Comparison of ENCODE assay signal across 8 cellular contexts in genomic region chr11:70399681-70400112, GRCh38. TPM values are rescaled to one million over a fixed set of nuclear protein-coding genes. Genes with fewer than 3 reads are reported as not detected.
DNase-seq lines count a peak whose midpoint lies in the region; ATAC-seq and TF ChIP-seq lines count a peak whose summit lies in the region.

No MANE protein-coding gene starts in this region.

- H3K9me3 ChIP-seq in SU-DHL-6 (ENCODE audit: insufficient read depth, low read length) (no peaks in the 10 kb centered on the region; the same call in 1 of the 2 replicates), esophagus squamous epithelium (no peaks in the 10 kb centered on the region)

- ATAC-seq in GM23338 = peak; percentile 18
- ATAC-seq in HG03521 (IDR thresholded peaks at IDR 0.05; ENCODE audit: unreplicated experiment) = no peak
- ATAC-seq in activated CD8-positive, alpha-beta memory T cell treated with anti-CD3 and anti-CD28 coated beads, Interleukin-2, amount 10 ng/mL, durations not matched to agents 7 days and 5 days = no peak

- H3K9me2 ChIP-seq in GM23338 (ENCODE audit: insufficient read depth) (no peaks in the 10 kb centered on the region), SU-DHL-6 (replicated peaks; ENCODE audit: insufficient read depth, low read length) (no peaks in the 10 kb centered on the region)

- H3K27ac ChIP-seq in GM23338 (ENCODE audit: low read depth) = peak overlapping the region; percentile 74
- peak overlapping the region; percentile 77 for H3K27ac ChIP-seq in SU-DHL-6 (ENCODE audit: low read depth, low read length)
- peak overlapping the region; percentile 92 to 98 (median 96) for H3K27ac ChIP-seq in esophagus squamous epithelium

- peaks cover 24% of the 10 kb centered on the region for H3K36me3 Mint-ChIP-seq in GM23338 (ENCODE audit: low read depth)
- H3K36me3 Mint-ChIP-seq in activated CD8-positive, alpha-beta memory T cell treated with anti-CD3 and anti-CD28 coated beads, Interleukin-2, amount 10 ng/mL, durations not matched to agents 7 days and 5 days = peaks cover 2% of the 10 kb centered on the region

- no peaks in the 10 kb centered on the region for H3K9me3 Mint-ChIP-seq in GM23338
- H3K9me3 Mint-ChIP-seq in activated CD8-positive, alpha-beta memory T cell treated with anti-CD3 and anti-CD28 coated beads, Interleukin-2, amount 10 ng/mL, durations not matched to agents 7 days and 5 days (ENCODE audit: low read depth) = no peaks in the 10 kb centered on the region

- in situ Hi-C loops in GM13977 (cut with MboI; ENCODE audit: low pct_unique_long_range_greater_than_20kb, low sequenced_read_pairs, unreplicated experiment) = no loop called here

- no peak for TF ChIP-seq CTCF in GM23338 (conservative IDR thresholded peaks at IDR 0.05; ENCODE audit: low read depth in 2 of 2)
- no peak for TF ChIP-seq CTCF in SU-DHL-6 (IDR thresholded peaks at IDR 0.05; ENCODE audit: insufficient read depth, low read length, poor library complexity, severe bottlenecking)
- peak in 1 of 6 experiments; percentile 6 for TF ChIP-seq CTCF in esophagus squamous epithelium (IDR thresholded peaks at IDR 0.05)
- no peak for TF ChIP-seq CTCF in GM13977 (IDR thresholded peaks at IDR 0.05; ENCODE audit: extremely low read depth, insufficient read depth, missing control alignments)

- DNase-seq in GM23338 (ENCODE audit: low spot score) = peak; percentile 76
- no peak for DNase-seq in esophagus squamous epithelium (lab: John Stamatoyannopoulos, UW)
- DNase-seq in mucosa of gallbladder (ENCODE audit: low spot score) = peak; percentile 89
- DNase-seq in ureter (ENCODE audit: low spot score) = peak; percentile 87
- DNase-seq in GM13977 (ENCODE audit: low spot score) = no peak
- no peak for DNase-seq in activated CD8-positive, alpha-beta memory T cell treated with anti-CD3 and anti-CD28 coated beads, Interleukin-2, amount 10 ng/mL, durations not matched to agents 7 days and 5 days

- CTCF ChIA-PET in activated CD8-positive, alpha-beta memory T cell treated with anti-CD3 and anti-CD28 coated beads, Interleukin-2, amount 10 ng/mL, durations not matched to agents 7 days and 5 days (lab: Charles Lee) = interaction anchor here (1.2 kb wide), 1 partner anchor 37 kb away, joined by 3 read pairs; no protein-coding TSS in a partner anchor

- H3F3A ChIP-seq in GM23338 (replicated peaks; ENCODE audit: low read depth) (no peaks in the 10 kb centered on the region; the same call in 1 of the 2 replicates), SU-DHL-6 (ENCODE audit: insufficient read depth) (peaks cover 24% of the 10 kb centered on the region)

- intact Hi-C loops in esophagus squamous epithelium (cut with DNase I) = no loop called here

- H3K36me3 ChIP-seq in GM23338 (ENCODE audit: insufficient read depth) (no peaks in the 10 kb centered on the region), SU-DHL-6 (ENCODE audit: low read length) (peaks cover 4% of the 10 kb centered on the region; the same call in 1 of the 2 replicates), esophagus squamous epithelium (peaks cover 0 to 3% (median 0%) of the 10 kb centered on the region in 3 donors)

- peaks cover 12% of the 10 kb centered on the region for H3K27me3 Mint-ChIP-seq in GM23338 (ENCODE audit: insufficient read depth, low read depth, poor library complexity)
- peaks cover 72% of the 10 kb centered on the region for H3K27me3 Mint-ChIP-seq in activated CD8-positive, alpha-beta memory T cell treated with anti-CD3 and anti-CD28 coated beads, Interleukin-2, amount 10 ng/mL, durations not matched to agents 7 days and 5 days

- H3K79me2 ChIP-seq in GM23338 (replicated peaks; ENCODE audit: insufficient read depth) = peaks cover 95% of the 10 kb centered on the region
- H3K79me2 ChIP-seq in SU-DHL-6 (ENCODE audit: insufficient read depth, low read length) = peaks cover 23% of the 10 kb centered on the region

- TF ChIP-seq POLR2A in esophagus squamous epithelium (IDR thresholded peaks at IDR 0.05) = peak in 1 of 4 donors; percentile 32

- H3K4me3 ChIP-seq in GM23338 (peak overlapping the region; percentile 99), SU-DHL-6 (ENCODE audit: insufficient read depth, low read length, poor library complexity, severe bottlenecking) (peak overlapping the region; percentile 25), esophagus squamous epithelium (peak overlapping the region; percentile 74 to 99 (median 87))

- H2AFZ ChIP-seq in GM23338 = no peak overlapping the region
- H2AFZ ChIP-seq in SU-DHL-6 (ENCODE audit: low read depth, low read length, severe bottlenecking) = no peak overlapping the region

- WGBS in esophagus squamous epithelium, 2 donors = 3 to 7% methylated on average over 5 of the region's 16 CpGs

- H3K4me1 ChIP-seq in GM23338 (ENCODE audit: insufficient read depth) = peaks cover 25% of the 10 kb centered on the region
- peaks cover 29 to 61% (median 32%) of the 10 kb centered on the region in 3 donors for H3K4me1 ChIP-seq in esophagus squamous epithelium

- no peak overlapping the region for H3K27ac Mint-ChIP-seq in GM23338
- H3K27ac Mint-ChIP-seq in activated CD8-positive, alpha-beta memory T cell treated with anti-CD3 and anti-CD28 coated beads, Interleukin-2, amount 10 ng/mL, durations not matched to agents 7 days and 5 days = no peak overlapping the region

- H4K20me1 ChIP-seq in GM23338 (replicated peaks; ENCODE audit: insufficient read depth) (peaks cover 45% of the 10 kb centered on the region), SU-DHL-6 (ENCODE audit: low read depth, low read length) (no peaks in the 10 kb centered on the region)

- H3K4me3 Mint-ChIP-seq in GM23338 = peak overlapping the region; percentile 97
- H3K4me3 Mint-ChIP-seq in activated CD8-positive, alpha-beta memory T cell treated with anti-CD3 and anti-CD28 coated beads, Interleukin-2, amount 10 ng/mL, durations not matched to agents 7 days and 5 days = no peak overlapping the region

- peak overlapping the region; percentile 100 for H3K4me2 ChIP-seq in GM23338
- H3K4me2 ChIP-seq in SU-DHL-6 (ENCODE audit: low read depth, low read length, poor library complexity, severe bottlenecking) = peak overlapping the region; percentile 63

- peak overlapping the region; percentile 70; the same call in 1 of the 2 replicates for H3K9ac ChIP-seq in SU-DHL-6 (ENCODE audit: low read length)

- H3K27me3 ChIP-seq in GM23338 (ENCODE audit: insufficient read depth) (no peaks in the 10 kb centered on the region), SU-DHL-6 (ENCODE audit: low read length) (no peaks in the 10 kb centered on the region), esophagus squamous epithelium (peaks cover 0 to under 1% (median 0%) of the 10 kb centered on the region in 4 donors)

- H3K4me1 Mint-ChIP-seq in GM23338 = peaks cover 25% of the 10 kb centered on the region
- peaks cover 24% of the 10 kb centered on the region for H3K4me1 Mint-ChIP-seq in activated CD8-positive, alpha-beta memory T cell treated with anti-CD3 and anti-CD28 coated beads, Interleukin-2, amount 10 ng/mL, durations not matched to agents 7 days and 5 days

TF ChIP-seq in GM23338, 12 proteins besides CTCF, POLR2A, EP300 and RAD21 (continues in another document):
- TF ChIP-seq ZNF331 (CRISPR knock-in tag; IDR thresholded peaks at IDR 0.05; ENCODE audit: low read depth) (no peak), EZH2phosphoT487 (IDR thresholded peaks at IDR 0.05; ENCODE audit: unreplicated experiment) (no peak), POLR2AphosphoS5 (IDR thresholded peaks at IDR 0.05; ENCODE audit: low read depth) (no peak), CREB1 (CRISPR knock-in tag; IDR thresholded peaks at IDR 0.05; ENCODE audit: low read depth) (no peak), STAT1 (IDR thresholded peaks at IDR 0.05; ENCODE audit: unreplicated experiment) (no peak), NANOG (IDR thresholded peaks at IDR 0.05; ENCODE audit: borderline replicate concordance) (no peak), EZH2 (IDR thresholded peaks at IDR 0.05; ENCODE audit: low read depth, unreplicated experiment) (no peak)

RNA-seq across cellular contexts. Expression of gene CTTN, which starts 1.4 kb away (rescaled TPM):
- 327 and 343 TPM in 2 replicates for total RNA-seq in GM23338 (2014; rRNA removed; shearing (Covaris generic))
- 148 and 163 TPM in 2 replicates for polyA plus RNA-seq in GM23338 (2016; fragmentation: Nextera tagmentation; extraction: Ambion mirVana)
- 100 to 1,000 TPM; 244 to 444 (median 320) TPM for total RNA-seq in esophagus squamous epithelium
- total RNA-seq in mucosa of gallbladder = 387 TPM
- 371 TPM for total RNA-seq in ureter
- total RNA-seq in activated CD8-positive, alpha-beta memory T cell treated with anti-CD3 and anti-CD28 coated beads, Interleukin-2, amount 10 ng/mL, durations not matched to agents 7 days and 5 days = 1 to 10 TPM; 1.0 to 1.4 TPM

Comparison
In these comparisons a context has a peak if more than half of its experiments do, and no peak if none do; other contexts are left out.
1. DNase-seq: peak in GM23338 (single experiment), mucosa of gallbladder (single experiment) and ureter (single experiment); none in esophagus squamous epithelium (single experiment), GM13977 (single experiment) and activated CD8-positive, alpha-beta memory T cell treated with anti-CD3 and anti-CD28 coated beads, Interleukin-2, amount 10 ng/mL, durations not matched to agents 7 days and 5 days (single experiment).
2. H3K4me3 ChIP-seq: peak in every context shown above with its lines; median percentile 99 in GM23338; 87 in esophagus squamous epithelium; 25 in SU-DHL-6.
3. RNA of gene CTTN, which starts 1.4 kb away (total RNA-seq): 387 TPM in mucosa of gallbladder (single experiment), 244 to 444 TPM in esophagus squamous epithelium, 371 TPM in ureter (single experiment) and 327 to 343 TPM in GM23338; 1.0 to 1.4 TPM in activated CD8-positive, alpha-beta memory T cell treated with anti-CD3 and anti-CD28 coated beads, Interleukin-2, amount 10 ng/mL, durations not matched to agents 7 days and 5 days; every median in the first group is over 100 times any median in the second.
4. Peak in every context shown above with its lines, with median percentiles within 50 percentile points of each other: H3K27ac ChIP-seq.